24 cellular contexts compared by ENCODE assay signal in genomic region chr20:64271636-64272035, GRCh38.
"Had no signal": no experiment of that assay in that cellular context is flagged by ENCODE, and none has a peak within 500 bp of the region (broad histone marks: within the 10 kb centered on the region; RNA-seq: fewer than 3 reads in every experiment).

No MANE protein-coding gene starts in this region.

- H3K27ac Mint-ChIP-seq: activated B cell treated with CpG ODN at 0.5 μM for 24 hours; activated CD8-positive, alpha-beta T cell treated with anti-CD3 and anti-CD28 coated beads, Interleukin-2, amount 10 ng/mL, durations not matched to agents 7 days and 5 days; activated naive CD8-positive, alpha-beta T cell treated with anti-CD3 and anti-CD28 coated beads, Interleukin-2, amount 50 U/mL, for 24 hours; T-helper 1 cell treated with Interleukin-12 subunit alpha and Interleukin-12 subunit beta and Interleukin-4 antibody, amounts not matched to agents 30 μg/mL and 1 μg/mL, for 36 hours had no signal

- DNase-seq: activated B cell treated with CpG ODN at 0.5 μM for 24 hours; activated CD4-positive, alpha-beta T cell treated with anti-CD3 and anti-CD28 coated beads for 1 hour; activated CD4-positive, alpha-beta T cell treated with anti-CD3 and anti-CD28 coated beads, Interleukin-2, amount 50 U/mL, for 1 hour; activated CD8-positive, alpha-beta T cell treated with anti-CD3 and anti-CD28 coated beads, Interleukin-2, amount 10 ng/mL, durations not matched to agents 7 days and 5 days; activated effector memory CD4-positive, alpha-beta T cell treated with anti-CD3 and anti-CD28 coated beads, Interleukin-2, amount 50 U/mL, for 16 hours; activated naive CD4-positive, alpha-beta T cell treated with Interleukin-2 at 50 U/mL for 16 hours; activated naive CD8-positive, alpha-beta T cell treated with anti-CD3 and anti-CD28 coated beads, Interleukin-2, amount 50 U/mL, for 24 hours; activated T-cell treated with anti-CD3 and anti-CD28 coated beads, Interleukin-2, amount 50 U/mL, for 4 hours; amniotic stem cell; body of pancreas; IMR-90; KG1; NCI-H1048; NCI-H1694; NCI-H2107; NCI-H345; NCI-H510A treated with DMSO at 0.1 percent for 48 hours; NCI-H69; PC-3; SHP77 treated with DMSO at 0.1 percent for 48 hours; T-helper 9 cell had no signal

- H3K4me1 Mint-ChIP-seq: activated B cell treated with CpG ODN at 0.5 μM for 24 hours had no signal

- H3K9me3 Mint-ChIP-seq: activated B cell treated with CpG ODN at 0.5 μM for 24 hours; activated naive CD4-positive, alpha-beta T cell treated with anti-CD3 and anti-CD28 coated beads, Interleukin-2, amount 50 U/mL, for 72 hours; activated naive CD8-positive, alpha-beta T cell treated with anti-CD3 and anti-CD28 coated beads, Interleukin-2, amount 50 U/mL, for 24 hours; activated T-cell treated with anti-CD3 and anti-CD28 coated beads, Interleukin-2, amount 50 U/mL, for 4 hours; T-helper 1 cell treated with Interleukin-12 subunit alpha and Interleukin-12 subunit beta and Interleukin-4 antibody, amounts not matched to agents 30 μg/mL and 1 μg/mL, for 36 hours had no signal

- H3K4me3 Mint-ChIP-seq: activated B cell treated with CpG ODN at 0.5 μM for 24 hours; activated CD8-positive, alpha-beta T cell treated with anti-CD3 and anti-CD28 coated beads, Interleukin-2, amount 10 ng/mL, durations not matched to agents 7 days and 5 days; activated naive CD8-positive, alpha-beta T cell treated with anti-CD3 and anti-CD28 coated beads, Interleukin-2, amount 50 U/mL, for 24 hours; activated T-cell treated with anti-CD3 and anti-CD28 coated beads, Interleukin-2, amount 50 U/mL, for 4 hours; central memory CD8-positive, alpha-beta T cell; T-helper 1 cell treated with Interleukin-12 subunit alpha and Interleukin-12 subunit beta and Interleukin-4 antibody, amounts not matched to agents 30 μg/mL and 1 μg/mL, for 36 hours had no signal

- H3K27me3 Mint-ChIP-seq: activated B cell treated with CpG ODN at 0.5 μM for 24 hours; activated naive CD8-positive, alpha-beta T cell treated with anti-CD3 and anti-CD28 coated beads, Interleukin-2, amount 50 U/mL, for 24 hours; central memory CD8-positive, alpha-beta T cell had no signal
